ENCODE assay signal across 7 cellular contexts in genomic region chr20:17680836-17681740, GRCh38. TPM values are rescaled to one million over a fixed set of nuclear protein-coding genes. Genes with fewer than 3 reads are reported as not detected.
DNase-seq lines count a peak whose midpoint lies in the region; ATAC-seq, FAIRE-seq and TF ChIP-seq lines count a peak whose summit lies in the region.

No MANE protein-coding gene starts in this region.

- WGBS in spleen, 5 donors = 1 to 8% (median 1%) methylated on average over 16 to 112 of the region's 112 CpGs

- no peak for TF ChIP-seq POLR2A in spleen (IDR thresholded peaks at IDR 0.05)

- DNase-seq in HFFc6 (peak; percentile 52), NCI-H1092 treated with DMSO at 0.1 percent for 48 hours (lab: John Stamatoyannopoulos, UW) (peak; percentile 44), WTC11 (ENCODE audit: low spot score) (peak; percentile 82), bronchial epithelial cell (ENCODE audit: low read depth) (peak; percentile 29), inferior parietal cortex (ENCODE audit: extremely low spot score) (peak; percentile 64), spleen (peak; percentile 98)

- CTCF ChIA-PET in WTC11 (lab: Charles Lee) = interaction anchor here (0.6 to 3.5 kb wide), 51 partner anchors 10 to 377 kb away, joined by 3 to 51 read pairs (median 5); partner anchors contain the start of genes BFSP1, DSTN and OVOL2

- H3K27ac ChIP-seq in spleen = peak overlapping the region; percentile 83 to 97 (median 92)

- H3K27me3 Mint-ChIP-seq in HFFc6 (ENCODE audit: insufficient read depth) (peaks cover 17% of the 10 kb centered on the region), WTC11 (ENCODE audit: low read depth) (peaks cover 8% of the 10 kb centered on the region)

- H3K4me3 ChIP-seq in GM12875 (ENCODE audit: low read depth, low read length) (peak overlapping the region; percentile 77), bronchial epithelial cell (ENCODE audit: low read depth, low read length) (peak overlapping the region; percentile 91), spleen (peak overlapping the region; percentile 60 to 97 (median 90))

- H3K36me3 Mint-ChIP-seq in HFFc6 (ENCODE audit: low read depth) (peaks cover 29% of the 10 kb centered on the region), WTC11 (peaks cover 17% of the 10 kb centered on the region)

- peak overlapping the region; percentile 95 for H3K27ac Mint-ChIP-seq in HFFc6
- H3K27ac Mint-ChIP-seq in WTC11 = peak overlapping the region; percentile 60; the same call in 1 of the 2 replicates

- POLR2A ChIA-PET in WTC11 (lab: Charles Lee) = interaction anchor here (0.6 to 1.8 kb wide), 8 partner anchors 14 to 258 kb away, joined by 3 to 12 read pairs (median 5); partner anchors contain the start of genes BANF2 and DSTN

- FAIRE-seq in bronchial epithelial cell (lab: Jason Lieb, UNC) = no peak

- ATAC-seq in WTC11 = peak; percentile 19

- H3K4me1 Mint-ChIP-seq in HFFc6 (ENCODE audit: low read depth) (peaks cover 55% of the 10 kb centered on the region), WTC11 (peaks cover 37% of the 10 kb centered on the region)

- intact Hi-C loops in spleen (cut with DNase I; ENCODE audit: low total_unique reads) = loop anchor here (2.0 kb wide), 1 partner anchor 216 kb away; no protein-coding TSS in a partner anchor

- H3K27me3 ChIP-seq in bronchial epithelial cell (ENCODE audit: control insufficient read depth, insufficient read depth, low read length) = peaks cover 22% of the 10 kb centered on the region
- peaks cover 0 to 4% (median 0%) of the 10 kb centered on the region in 7 donors for H3K27me3 ChIP-seq in spleen (replicated peaks in 1 of 7)

- peaks cover 0 to under 1% (median 0%) of the 10 kb centered on the region in 8 donors for H3K9me3 ChIP-seq in spleen

- peaks cover 3% of the 10 kb centered on the region for H3K36me3 ChIP-seq in bronchial epithelial cell (ENCODE audit: control insufficient read depth, insufficient read depth, low read length)
- peaks cover 0 to 31% (median 9%) of the 10 kb centered on the region in 6 donors for H3K36me3 ChIP-seq in spleen

- H3K4me1 ChIP-seq in spleen = peaks cover 14 to 47% (median 35%) of the 10 kb centered on the region in 6 donors

- peak; percentile 91 for TF ChIP-seq CTCF in GM12875 (IDR thresholded peaks at IDR 0.05; ENCODE audit: borderline replicate concordance, insufficient read depth, low read depth, low read length)
- peak; percentile 72 for TF ChIP-seq CTCF in HFFc6 (IDR thresholded peaks at IDR 0.05)
- TF ChIP-seq CTCF in WTC11 (IDR thresholded peaks at IDR 0.05) = peak; percentile 69
- peak; percentile 72 for TF ChIP-seq CTCF in bronchial epithelial cell (IDR thresholded peaks at IDR 0.05; ENCODE audit: insufficient read depth, low read length, severe bottlenecking)
- TF ChIP-seq CTCF in spleen (IDR thresholded peaks at IDR 0.05 in 8 of 11, conservative IDR thresholded peaks at IDR 0.05 in 3 of 11) = peak in 9 of 11 experiments; percentile 2 to 89 (median 75)

- H3K4me3 Mint-ChIP-seq in HFFc6 = peak overlapping the region; percentile 94
- peak overlapping the region; percentile 86 for H3K4me3 Mint-ChIP-seq in WTC11

- no peaks in the 10 kb centered on the region for H3K9me3 Mint-ChIP-seq in HFFc6
- no peaks in the 10 kb centered on the region for H3K9me3 Mint-ChIP-seq in WTC11

TF ChIP-seq in WTC11, 78 proteins besides CTCF, POLR2A, EP300 and RAD21:
- TF ChIP-seq TEAD1 (CRISPR knock-in tag; IDR thresholded peaks at IDR 0.05) = no peak
- no peak for TF ChIP-seq ZNF219 (CRISPR knock-in tag; IDR thresholded peaks at IDR 0.05; ENCODE audit: borderline replicate concordance)
- TF ChIP-seq FOXJ3 (CRISPR knock-in tag; IDR thresholded peaks at IDR 0.05; ENCODE audit: borderline replicate concordance) = no peak
- no peak for TF ChIP-seq ARID4B (CRISPR knock-in tag; IDR thresholded peaks at IDR 0.05; ENCODE audit: borderline replicate concordance)
- 0 out of 2 replicates have a peak, but pooled peaks have one; percentile 32 for TF ChIP-seq HMGXB4 (CRISPR knock-in tag; IDR thresholded peaks at IDR 0.05)
- 0 out of 2 replicates have a peak, but pooled peaks have one; percentile 32 for TF ChIP-seq GABPB1 (CRISPR knock-in tag; IDR thresholded peaks at IDR 0.05)
- no peak for TF ChIP-seq ZNF121 (CRISPR knock-in tag; IDR thresholded peaks at IDR 0.05)
- TF ChIP-seq KAT7 (CRISPR knock-in tag; IDR thresholded peaks at IDR 0.05; ENCODE audit: borderline replicate concordance) = 0 out of 2 replicates have a peak, but pooled peaks have one; percentile 44
- no peak for TF ChIP-seq MLX (CRISPR knock-in tag; IDR thresholded peaks at IDR 0.05)
TF ChIP-seq in WTC11: peak in this region for 3.

RNA-seq across cellular contexts. Expression of gene RRBP1, which starts 1.0 kb away (rescaled TPM):
- 100 to 1,000 TPM; 273 to 331 (median 317) TPM for total RNA-seq in HFFc6 (2021; fragmentation: NEBNext Ultra II Directional; extraction: Animal tissue kit (Norgen Biotek cat#: 25700))
- total RNA-seq in WTC11 (2021) (161 to 171 TPM (median 162 TPM) in 3 replicates), bronchial epithelial cell (65.0 and 97.5 TPM in 2 replicates), spleen (100 to 1,000 TPM in 6 of 7 donors, 10 to 100 TPM in 1; 78.8 to 164 (median 122) TPM)
- polyA plus RNA-seq in spleen = 10 to 100 TPM; 17.0 to 27.3 (median 21.7) TPM

RNA-seq across cellular contexts. Expression of gene BANF2, which starts 18.7 kb away (rescaled TPM):
- total RNA-seq in HFFc6 (2021; fragmentation: NEBNext Ultra II Directional; extraction: Animal tissue kit (Norgen Biotek cat#: 25700)) = not detected
- total RNA-seq in WTC11 (2021) = not detected in 3 replicates
- total RNA-seq in bronchial epithelial cell = not detected in 2 replicates
- not detected for total RNA-seq in spleen
- not detected for polyA plus RNA-seq in spleen

Comparison
In these comparisons a context has a peak if more than half of its experiments do, and no peak if none do; other contexts are left out.
1. Peak in every context shown above with its lines: DNase-seq, ATAC-seq, H3K4me3 ChIP-seq and H3K27ac ChIP-seq.
2. DNase-seq: peak in every context shown above with its lines; median percentile 98 in spleen; 82 in WTC11; 64 in inferior parietal cortex; 52 in HFFc6; 44 in NCI-H1092 treated with DMSO at 0.1 percent for 48 hours; 29 in bronchial epithelial cell.